16 cellular contexts compared by ENCODE assay signal in genomic region chr1:108432002-108432401, GRCh38. TPM values are rescaled to one million over a fixed set of nuclear protein-coding genes. Genes with fewer than 3 reads are reported as not detected.
"Had no signal": no experiment of that assay in that cellular context is flagged by ENCODE, and none has a peak within 500 bp of the region (broad histone marks: within the 10 kb centered on the region; RNA-seq: fewer than 3 reads in every experiment).

No MANE protein-coding gene starts in this region.

RNA-seq across cellular contexts. Expression of gene NBPF6, which starts 18.1 kb away (rescaled TPM):
- total RNA-seq: activated naive CD4-positive, alpha-beta T cell treated with anti-CD3 and anti-CD28 coated beads for 36 hours; activated naive CD4-positive, alpha-beta T cell treated with anti-CD3 and anti-CD28 coated beads, Interleukin-2, amount 50 U/mL, for 72 hours; activated naive CD8-positive, alpha-beta T cell treated with anti-CD3 and anti-CD28 coated beads for 36 hours; activated naive CD8-positive, alpha-beta T cell treated with anti-CD3 and anti-CD28 coated beads, Interleukin-2, amount 10 ng/mL, durations not matched to agents 7 days and 5 days; activated T-cell treated with anti-CD3 and anti-CD28 coated beads, Interleukin-2, amount 50 U/mL, for 4 hours; activated T-cell treated with anti-CD3 and anti-CD28 coated beads, Interleukin-2, amount 50 U/mL, for 72 hours; activated T-helper 17 cell treated with anti-CD3 and anti-CD28 coated beads, Interleukin-2, amount 50 U/mL, for 72 hours; ascending aorta; astrocyte; body of pancreas; bronchial epithelial cell; cardiac muscle cell; cardiac septum; chondrocyte had no signal
- polyA plus RNA-seq: adipose tissue, adrenal gland, cardiac muscle cell had no signal
